Comparison of ENCODE assay signal across 1 cellular context in the genomic region with DNA sequence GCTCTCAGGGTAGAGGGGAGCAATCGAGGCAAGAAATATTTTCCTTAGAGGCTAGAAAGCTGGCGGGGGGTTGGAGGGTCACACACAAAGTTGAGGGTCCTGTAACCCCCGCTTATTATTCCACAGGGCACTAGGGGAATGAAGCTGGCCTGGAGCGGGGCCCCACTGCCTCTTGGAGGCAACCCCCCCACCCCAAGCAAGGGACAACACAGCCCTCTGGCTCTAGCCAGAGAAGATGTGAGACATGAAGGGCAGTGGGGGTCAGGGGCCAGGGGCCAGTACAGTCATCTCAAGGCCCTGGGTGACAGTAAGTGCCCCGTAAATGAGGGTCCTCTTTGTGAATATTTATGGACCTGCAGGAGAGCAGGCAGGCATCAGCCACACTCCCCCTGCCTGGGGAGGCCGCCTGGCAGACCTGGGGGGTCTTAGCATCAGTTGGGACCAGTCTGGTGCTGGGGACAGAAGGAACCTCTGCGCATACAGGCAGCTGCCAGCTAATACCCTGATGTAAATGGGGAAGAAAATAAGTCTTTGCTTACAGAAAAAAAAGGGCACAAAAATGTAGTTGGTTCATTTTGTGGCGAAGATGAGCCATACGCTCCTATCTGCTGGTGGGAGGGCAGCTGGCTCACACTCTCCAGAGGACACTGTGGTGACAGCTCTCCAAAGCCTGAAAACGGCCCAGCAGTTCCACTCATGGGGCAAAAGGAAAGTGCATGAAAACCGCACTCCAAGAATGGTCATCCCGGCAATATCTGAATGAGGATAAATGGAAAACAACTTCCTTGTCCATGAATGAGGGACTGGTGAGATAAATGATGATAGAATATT.
TF ChIP-seq lines count a peak whose summit lies in the region.

No MANE protein-coding gene starts in this region.

TF ChIP-seq in K562, 482 proteins besides CTCF, POLR2A, EP300 and RAD21:
- TF ChIP-seq, protein P1, sequence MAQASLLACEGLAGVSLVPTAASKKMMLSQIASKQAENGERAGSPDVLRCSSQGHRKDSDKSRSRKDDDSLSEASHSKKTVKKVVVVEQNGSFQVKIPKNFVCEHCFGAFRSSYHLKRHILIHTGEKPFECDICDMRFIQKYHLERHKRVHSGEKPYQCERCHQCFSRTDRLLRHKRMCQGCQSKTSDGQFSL (CRISPR knock-in tag; IDR thresholded peaks at IDR 0.05): peak; percentile 37; the same call in 1 of the 2 replicates
- TF ChIP-seq, protein P1 (tag; IDR thresholded peaks at IDR 0.05): no peak
- no peak for TF ChIP-seq ZNF3 (CRISPR knock-in tag; IDR thresholded peaks at IDR 0.05)
- TF ChIP-seq LARP7 (IDR thresholded peaks at IDR 0.05): no peak
